ENCODE assay signal across 8 cellular contexts in genomic region chr21:38219049-38219628, GRCh38. TPM values are rescaled to one million over a fixed set of nuclear protein-coding genes. Genes with fewer than 3 reads are reported as not detected.
A peak's percentile ranks its signal among the peaks of the same experiment; 100 is the strongest.
DNase-seq lines count a peak whose midpoint lies in the region; ATAC-seq and TF ChIP-seq lines count a peak whose summit lies in the region.

No MANE protein-coding gene starts in this region.

- H3K9me3 ChIP-seq in liver (ENCODE audit: control insufficient read depth in 4 of 4, low read length in 3 of 4): peaks cover 0 to 3% (median 2%) of the 10 kb centered on the region in 4 donors

- H3K27ac ChIP-seq in liver (ENCODE audit: low read depth in 1 of 2, low read length in 2 of 2): no peak overlapping the region

- H3K9ac ChIP-seq in liver (ENCODE audit: low read depth in 1 of 2, low read length in 2 of 2): no peak overlapping the region

- TF ChIP-seq RAD21 in liver (IDR thresholded peaks at IDR 0.05): peak; percentile 98 to 99

- WGBS in liver: 2% methylated on average over 7 of the region's 7 CpGs

- no peaks in the 10 kb centered on the region for H3K4me1 ChIP-seq in liver (ENCODE audit: control insufficient read depth in 4 of 4, insufficient read depth in 4 of 4, low read length in 3 of 4)

- H3K36me3 ChIP-seq in liver (ENCODE audit: control insufficient read depth in 4 of 4, insufficient read depth in 3 of 4, low read depth in 1 of 4, low read length in 3 of 4): no peaks in the 10 kb centered on the region

- DNase-seq in COLO829 (ENCODE audit: low spot score) (peak; percentile 49), NCI-H510A (lab: John Stamatoyannopoulos, UW) (peak; percentile 49), dermis microvascular lymphatic vessel endothelial cell (ENCODE audit: low read depth in 2 of 2) (peak; percentile 45 to 76)
- peak; percentile 57 to 64 for DNase-seq in activated CD4-positive, alpha-beta T cell treated with anti-CD3 and anti-CD28 coated beads for 4 hours
- DNase-seq in stimulated activated CD4-positive, alpha-beta T cell treated with anti-CD3 and anti-CD28 coated beads, TNF-alpha, amount 100 ng/mL, for 4 hours (ENCODE audit: low read depth in 3 of 3): peak; percentile 16 to 54 (median 20)

- peak; percentile 44 for ATAC-seq in HG02678 (IDR thresholded peaks at IDR 0.05; ENCODE audit: unreplicated experiment)
- ATAC-seq in HG03442 (IDR thresholded peaks at IDR 0.05; ENCODE audit: unreplicated experiment): no peak

- no peak overlapping the region for H3K4me3 ChIP-seq in liver (ENCODE audit: low read depth in 1 of 3, low read length in 3 of 3)

- peak; percentile 98 for TF ChIP-seq CTCF in liver (IDR thresholded peaks at IDR 0.05; ENCODE audit: low read depth, low read length, missing input control)

- no peaks in the 10 kb centered on the region for H3K27me3 ChIP-seq in liver (ENCODE audit: control insufficient read depth in 4 of 4, insufficient read depth in 4 of 4, low read length in 3 of 4)

TF ChIP-seq in liver, 16 proteins besides CTCF, POLR2A, EP300 and RAD21:
- TF ChIP-seq REST (IDR thresholded peaks at IDR 0.05) (no peak), HNF4A (conservative IDR thresholded peaks at IDR 0.05) (peak; percentile 3 to 10), FOXA1 (IDR thresholded peaks at IDR 0.05) (peak; percentile 13), RXRA (IDR thresholded peaks at IDR 0.05) (peak in 1 of 2 donors; percentile 20), GABPA (IDR thresholded peaks at IDR 0.05 in 1 of 2, conservative IDR thresholded peaks at IDR 0.05 in 1 of 2) (no peak), ZBTB33 (IDR thresholded peaks at IDR 0.05) (no peak), NR2F2 (IDR thresholded peaks at IDR 0.05) (no peak)

RNA-seq across cellular contexts. Expression of gene KCNJ15, which starts 37.7 kb away (rescaled TPM):
- 0.51 and 0.63 TPM in 2 replicates for total RNA-seq in dermis microvascular lymphatic vessel endothelial cell
- 1 to 10 TPM in 1 of 2 donors, under 1 TPM in 1; 0.61 to 4.8 TPM for total RNA-seq in liver
- 1 to 10 TPM; 1.0 to 3.5 TPM for polyA plus RNA-seq in liver
